Comparison of ENCODE assay signal across 8 cellular contexts in the genomic region with DNA sequence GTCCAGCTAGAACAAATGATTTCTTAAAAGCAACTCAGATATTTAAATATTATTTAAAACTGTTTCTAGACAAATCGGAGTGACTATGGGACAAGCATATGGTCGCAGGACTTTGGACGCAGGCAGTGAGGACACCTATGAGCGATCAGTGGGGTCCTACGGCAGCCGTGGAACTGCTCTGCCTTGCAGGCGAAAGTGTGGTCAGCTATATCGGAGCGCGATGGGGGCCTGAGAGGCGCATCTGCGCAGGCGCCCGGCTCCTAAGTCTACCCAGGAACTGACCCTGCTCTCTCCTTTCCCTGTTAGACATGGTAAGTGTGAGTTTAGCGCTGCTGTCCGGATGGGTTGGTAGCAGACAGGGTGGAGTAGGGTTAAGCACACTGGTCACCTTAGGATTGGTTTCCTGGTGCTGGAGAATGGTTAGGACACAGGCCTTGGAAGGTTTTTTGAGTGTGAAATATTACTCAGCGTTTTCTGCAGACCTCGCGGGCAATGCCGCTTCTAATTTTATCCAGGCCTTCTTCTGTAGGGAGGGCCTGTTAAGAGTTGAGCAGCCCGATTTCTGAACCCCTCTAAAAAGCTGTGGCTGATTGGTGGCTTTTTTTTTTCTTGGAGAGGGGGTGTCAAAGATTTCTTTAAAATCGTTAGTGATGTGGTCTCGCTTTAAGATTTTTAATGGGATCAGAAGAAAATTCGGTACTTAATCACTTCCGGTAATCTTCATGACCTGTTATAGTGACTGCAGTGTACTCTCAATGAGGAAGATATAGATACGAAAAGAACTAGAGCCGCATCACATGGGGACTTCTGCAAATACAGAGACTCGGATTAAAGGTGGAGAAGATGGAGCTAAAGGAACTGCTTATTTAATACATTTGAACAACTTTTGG. TPM values are rescaled to one million over a fixed set of nuclear protein-coding genes. Genes with fewer than 3 reads are reported as not detected.
DNase-seq lines count a peak whose midpoint lies in the region; ATAC-seq and TF ChIP-seq lines count a peak whose summit lies in the region.

A gene (plus strand): TSS at position 293 of the 890 bp plus-strand sequence. CDS start 16 bp downstream, at position 309.

- peaks cover 7 to 21% of the 10 kb centered on the region in 2 donors for H3K36me3 ChIP-seq in mucosa of rectum (ENCODE audit: control insufficient read depth in 2 of 2, insufficient read depth in 2 of 2, low read length in 2 of 2)

- peak within 1 kb of the TSS; percentile 81 to 98 for H3K9ac ChIP-seq in mucosa of rectum (ENCODE audit: low read depth in 1 of 2, low read length in 2 of 2)

- H3K27me3 Mint-ChIP-seq in activated T-cell treated with anti-CD3 and anti-CD28 coated beads, Interleukin-2, amount 50 U/mL, for 24 hours = no peaks in the 10 kb centered on the region

- H3K4me1 Mint-ChIP-seq in activated T-cell treated with anti-CD3 and anti-CD28 coated beads, Interleukin-2, amount 50 U/mL, for 24 hours (ENCODE audit: low read depth) = peaks cover 29% of the 10 kb centered on the region

- TF ChIP-seq POLR2A in erythroblast (IDR thresholded peaks at IDR 0.05; ENCODE audit: low read length) = peak; percentile 99

- in situ Hi-C loops in KBM-7 (cut with MboI; ENCODE audit: low pct_unique_long_range_greater_than_20kb, low sequenced_read_pairs) = no loop called here

- H3K27ac ChIP-seq in mucosa of rectum (ENCODE audit: low read depth in 2 of 2, low read length in 2 of 2) = peak within 1 kb of the TSS; percentile 84 to 89

- peaks cover 58% of the 10 kb centered on the region for H3K36me3 Mint-ChIP-seq in activated T-cell treated with anti-CD3 and anti-CD28 coated beads, Interleukin-2, amount 50 U/mL, for 24 hours (ENCODE audit: low read depth)

- peak within 1 kb of the TSS; percentile 97 for H3K4me3 Mint-ChIP-seq in activated T-cell treated with anti-CD3 and anti-CD28 coated beads, Interleukin-2, amount 50 U/mL, for 24 hours

- H3K9me3 ChIP-seq in mucosa of rectum (ENCODE audit: control insufficient read depth in 2 of 2, low read length in 2 of 2) = no peaks in the 10 kb centered on the region

- DNase-seq in DMS153 treated with DMSO at 0.1 percent for 48 hours (lab: John Stamatoyannopoulos, UW; ENCODE audit: unreplicated experiment) = peak; percentile 93
- DNase-seq in KBM-7 = peak; percentile 96
- DNase-seq in activated T-cell treated with anti-CD3 and anti-CD28 coated beads, Interleukin-2, amount 50 U/mL, for 24 hours = peak; percentile 97
- peak; percentile 98 for DNase-seq in erythroblast (lab: John Stamatoyannopoulos, UW)
- peak; percentile 95 for DNase-seq in stimulated activated CD8-positive, alpha-beta memory T cell treated with anti-CD3 and anti-CD28 coated beads, Interleukin-4, amount 100 ng/mL, for 48 hours

- peaks cover 24 to 33% of the 10 kb centered on the region in 2 donors for H3K4me1 ChIP-seq in mucosa of rectum (ENCODE audit: control insufficient read depth in 2 of 2, insufficient read depth in 2 of 2, low read length in 2 of 2)

- no peaks in the 10 kb centered on the region for H3K9me3 Mint-ChIP-seq in activated T-cell treated with anti-CD3 and anti-CD28 coated beads, Interleukin-2, amount 50 U/mL, for 24 hours

- H3K4me3 ChIP-seq in mucosa of rectum (ENCODE audit: low read length in 2 of 2) = peak within 1 kb of the TSS; percentile 78 to 100

- ATAC-seq in GM21717 (IDR thresholded peaks at IDR 0.05; ENCODE audit: unreplicated experiment) = peak; percentile 70

- H3K27ac Mint-ChIP-seq in activated T-cell treated with anti-CD3 and anti-CD28 coated beads, Interleukin-2, amount 50 U/mL, for 24 hours = peak within 1 kb of the TSS; percentile 99

- H3K27me3 ChIP-seq in mucosa of rectum (ENCODE audit: control insufficient read depth in 2 of 2, insufficient read depth in 2 of 2, low read length in 2 of 2) = no peaks in the 10 kb centered on the region

TF ChIP-seq in PFSK-1, 5 proteins besides CTCF, POLR2A, EP300 and RAD21:
- TF ChIP-seq FOXP2 (optimal IDR thresholded peaks at IDR 0.05; ENCODE audit: borderline replicate concordance, extremely low read depth, extremely low read length, insufficient read depth) = no peak
- TF ChIP-seq, protein P1, sequence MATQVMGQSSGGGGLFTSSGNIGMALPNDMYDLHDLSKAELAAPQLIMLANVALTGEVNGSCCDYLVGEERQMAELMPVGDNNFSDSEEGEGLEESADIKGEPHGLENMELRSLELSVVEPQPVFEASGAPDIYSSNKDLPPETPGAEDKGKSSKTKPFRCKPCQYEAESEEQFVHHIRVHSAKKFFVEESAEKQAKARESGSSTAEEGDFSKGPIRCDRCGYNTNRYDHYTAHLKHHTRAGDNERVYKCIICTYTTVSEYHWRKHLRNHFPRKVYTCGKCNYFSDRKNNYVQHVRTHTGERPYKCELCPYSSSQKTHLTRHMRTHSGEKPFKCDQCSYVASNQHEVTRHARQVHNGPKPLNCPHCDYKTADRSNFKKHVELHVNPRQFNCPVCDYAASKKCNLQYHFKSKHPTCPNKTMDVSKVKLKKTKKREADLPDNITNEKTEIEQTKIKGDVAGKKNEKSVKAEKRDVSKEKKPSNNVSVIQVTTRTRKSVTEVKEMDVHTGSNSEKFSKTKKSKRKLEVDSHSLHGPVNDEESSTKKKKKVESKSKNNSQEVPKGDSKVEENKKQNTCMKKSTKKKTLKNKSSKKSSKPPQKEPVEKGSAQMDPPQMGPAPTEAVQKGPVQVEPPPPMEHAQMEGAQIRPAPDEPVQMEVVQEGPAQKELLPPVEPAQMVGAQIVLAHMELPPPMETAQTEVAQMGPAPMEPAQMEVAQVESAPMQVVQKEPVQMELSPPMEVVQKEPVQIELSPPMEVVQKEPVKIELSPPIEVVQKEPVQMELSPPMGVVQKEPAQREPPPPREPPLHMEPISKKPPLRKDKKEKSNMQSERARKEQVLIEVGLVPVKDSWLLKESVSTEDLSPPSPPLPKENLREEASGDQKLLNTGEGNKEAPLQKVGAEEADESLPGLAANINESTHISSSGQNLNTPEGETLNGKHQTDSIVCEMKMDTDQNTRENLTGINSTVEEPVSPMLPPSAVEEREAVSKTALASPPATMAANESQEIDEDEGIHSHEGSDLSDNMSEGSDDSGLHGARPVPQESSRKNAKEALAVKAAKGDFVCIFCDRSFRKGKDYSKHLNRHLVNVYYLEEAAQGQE (IDR thresholded peaks at IDR 0.05; ENCODE audit: insufficient read depth in 1 of 2, low read depth in 2 of 2, low read length in 2 of 2) = peak in 1 of 2 experiments; percentile 79; a peak in 1 of 4 replicates
- TF ChIP-seq SIN3A (IDR thresholded peaks at IDR 0.05; ENCODE audit: borderline replicate concordance, insufficient read depth, low read length) = peak; percentile 90; the same call in 1 of the 2 replicates
- peak; percentile 100 for TF ChIP-seq TAF1 (IDR thresholded peaks at IDR 0.05; ENCODE audit: borderline replicate concordance, insufficient read depth, low read length)
- TF ChIP-seq POLR2AphosphoS5 (IDR thresholded peaks at IDR 0.05; ENCODE audit: low read depth, low read length) = peak; percentile 100

RNA-seq across cellular contexts. Expression of the gene that starts here (rescaled TPM):
- polyA plus RNA-seq in PFSK-1 (2012; ENCODE audit: insufficient read length, low read depth) = 77.4 TPM

Comparison
In these comparisons a context has a peak if more than half of its experiments do, and no peak if none do; other contexts are left out.
1. Peak in every context shown above with its lines: DNase-seq, ATAC-seq, H3K4me3 ChIP-seq and H3K27ac ChIP-seq.